1 cellular context compared by ENCODE assay signal in the genomic region with DNA sequence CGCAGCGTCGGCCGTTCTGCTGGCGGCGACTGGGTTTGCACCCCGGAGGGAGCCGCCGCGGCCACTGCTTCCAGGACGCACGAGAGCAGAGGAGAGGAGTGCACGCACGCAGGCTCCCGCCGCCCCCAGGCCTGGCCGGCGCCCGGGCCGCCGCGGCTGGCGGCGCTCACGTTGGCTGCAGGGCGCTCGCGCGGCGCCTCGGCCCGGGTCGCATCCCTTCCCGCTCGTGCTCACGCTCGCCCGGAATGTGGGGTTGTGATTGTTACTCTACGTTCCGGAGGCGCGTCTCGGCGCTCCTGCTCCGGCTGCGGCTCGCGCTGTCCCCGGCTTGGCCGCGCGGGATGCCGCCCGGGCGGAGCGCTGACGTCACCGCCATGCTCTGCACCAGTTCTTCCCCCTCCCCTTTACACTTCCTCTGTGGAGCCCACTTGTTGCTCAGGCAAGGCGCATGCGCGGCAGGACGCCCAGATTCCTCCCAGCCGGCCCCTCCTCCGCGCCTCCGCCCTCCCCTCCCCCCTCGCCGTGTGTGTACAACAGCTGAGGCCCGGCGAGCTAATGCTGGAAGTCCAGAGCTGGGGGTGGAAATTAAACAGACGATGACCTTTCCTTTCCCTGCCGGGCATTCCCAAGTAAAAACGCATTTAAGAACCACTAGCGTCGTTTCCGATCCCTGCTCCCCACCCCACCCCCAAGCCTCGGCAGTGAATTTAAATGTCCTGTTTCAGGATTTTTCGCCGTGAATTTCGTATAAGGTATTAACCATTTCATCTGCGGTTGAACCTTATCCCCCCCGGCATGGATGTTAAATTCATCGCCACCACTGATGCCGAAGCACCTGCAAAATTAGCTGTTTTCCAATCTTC.
TF ChIP-seq lines count a peak whose summit lies in the region.

IRF2BPL (minus strand) TSS at position 325 of the 863 bp plus-strand sequence. CDS start 916 bp downstream, outside the sequence.

TF ChIP-seq in HepG2, 621 proteins besides CTCF, POLR2A, EP300 and RAD21 (continued from another document and continues in another):
- TF ChIP-seq CEBPZ (IDR thresholded peaks at IDR 0.05; ENCODE audit: low read length) (no peak), ZBTB38 (CRISPR knock-in tag; IDR thresholded peaks at IDR 0.05) (0 out of 2 replicates have a peak, but pooled peaks have one; percentile 37), SRSF4 (IDR thresholded peaks at IDR 0.05; ENCODE audit: low read depth, low read length, poor library complexity, severe bottlenecking) (no peak), ZBTB34 (CRISPR knock-in tag; IDR thresholded peaks at IDR 0.05) (no peak), MAFK (conservative IDR thresholded peaks at IDR 0.05 in 1 of 2, IDR thresholded peaks at IDR 0.05 in 1 of 2; ENCODE audit: low read length in 2 of 2) (no peak), ZFP91 (CRISPR knock-in tag; IDR thresholded peaks at IDR 0.05; ENCODE audit: borderline replicate concordance) (peak; percentile 51), AGO2 (optimal IDR thresholded peaks at IDR 0.05; ENCODE audit: low read depth, low read length) (peak; percentile 73), ZNF616 (CRISPR knock-in tag; IDR thresholded peaks at IDR 0.05; ENCODE audit: low read depth) (no peak), ZNF367 (CRISPR knock-in tag; IDR thresholded peaks at IDR 0.05; ENCODE audit: borderline replicate concordance) (peak; percentile 30; the same call in 1 of the 2 replicates), CEBPB (IDR thresholded peaks at IDR 0.05; ENCODE audit: borderline replicate concordance, low read depth, low read length) (no peak), RBM22 (optimal IDR thresholded peaks at IDR 0.05; ENCODE audit: low read length) (no peak), HCFC1 (IDR thresholded peaks at IDR 0.05; ENCODE audit: low read depth, low read length) (no peak), ZNF263 (CRISPR knock-in tag; IDR thresholded peaks at IDR 0.05) (peak; percentile 68; the same call in 1 of the 2 replicates), ZNF773 (CRISPR knock-in tag; IDR thresholded peaks at IDR 0.05; ENCODE audit: borderline replicate concordance) (no peak), U2AF2 (IDR thresholded peaks at IDR 0.05; ENCODE audit: low read depth, low read length) (no peak), ZFYVE20 (CRISPR knock-in tag; IDR thresholded peaks at IDR 0.05; ENCODE audit: borderline replicate concordance, low read depth) (no peak), KAT7 (CRISPR knock-in tag; IDR thresholded peaks at IDR 0.05; ENCODE audit: borderline replicate concordance) (peak; percentile 34; the same call in 1 of the 2 replicates), SP140L (CRISPR knock-in tag; IDR thresholded peaks at IDR 0.05; ENCODE audit: borderline replicate concordance) (no peak), CHCHD3 (CRISPR knock-in tag; IDR thresholded peaks at IDR 0.05) (0 out of 2 replicates have a peak, but pooled peaks have one; percentile 30), FUBP1 (CRISPR knock-in tag; IDR thresholded peaks at IDR 0.05; ENCODE audit: borderline replicate concordance) (no peak), MZF1 (CRISPR knock-in tag; IDR thresholded peaks at IDR 0.05; ENCODE audit: borderline replicate concordance) (no peak), ZSCAN20 (CRISPR knock-in tag; IDR thresholded peaks at IDR 0.05; ENCODE audit: borderline replicate concordance) (0 out of 2 replicates have a peak, but pooled peaks have one; percentile 43), ZNF639 (CRISPR knock-in tag; conservative IDR thresholded peaks at IDR 0.05) (no peak; the same call in 1 of the 2 replicates), DR1 (CRISPR knock-in tag; IDR thresholded peaks at IDR 0.05) (peak; percentile 33; the same call in 1 of the 2 replicates), GABPA (IDR thresholded peaks at IDR 0.05; ENCODE audit: low read depth, low read length) (peak; percentile 24; the same call in 1 of the 2 replicates), GABPA (CRISPR knock-in tag; IDR thresholded peaks at IDR 0.05; ENCODE audit: low read depth) (peak; percentile 53), GMEB2 (CRISPR knock-in tag; IDR thresholded peaks at IDR 0.05; ENCODE audit: low read depth) (no peak), ZGPAT (CRISPR knock-in tag; IDR thresholded peaks at IDR 0.05) (peak; percentile 77; the same call in 1 of the 2 replicates), HNRNPH1 (optimal IDR thresholded peaks at IDR 0.05; ENCODE audit: low read depth, low read length) (no peak), ZFP36L2 (CRISPR knock-in tag; IDR thresholded peaks at IDR 0.05) (no peak)
- TF ChIP-seq, protein P1, sequence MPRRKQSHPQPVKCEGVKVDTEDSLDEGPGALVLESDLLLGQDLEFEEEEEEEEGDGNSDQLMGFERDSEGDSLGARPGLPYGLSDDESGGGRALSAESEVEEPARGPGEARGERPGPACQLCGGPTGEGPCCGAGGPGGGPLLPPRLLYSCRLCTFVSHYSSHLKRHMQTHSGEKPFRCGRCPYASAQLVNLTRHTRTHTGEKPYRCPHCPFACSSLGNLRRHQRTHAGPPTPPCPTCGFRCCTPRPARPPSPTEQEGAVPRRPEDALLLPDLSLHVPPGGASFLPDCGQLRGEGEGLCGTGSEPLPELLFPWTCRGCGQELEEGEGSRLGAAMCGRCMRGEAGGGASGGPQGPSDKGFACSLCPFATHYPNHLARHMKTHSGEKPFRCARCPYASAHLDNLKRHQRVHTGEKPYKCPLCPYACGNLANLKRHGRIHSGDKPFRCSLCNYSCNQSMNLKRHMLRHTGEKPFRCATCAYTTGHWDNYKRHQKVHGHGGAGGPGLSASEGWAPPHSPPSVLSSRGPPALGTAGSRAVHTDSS (CRISPR knock-in tag; conservative IDR thresholded peaks at IDR 0.05) = no peak
- TF ChIP-seq, protein P2, sequence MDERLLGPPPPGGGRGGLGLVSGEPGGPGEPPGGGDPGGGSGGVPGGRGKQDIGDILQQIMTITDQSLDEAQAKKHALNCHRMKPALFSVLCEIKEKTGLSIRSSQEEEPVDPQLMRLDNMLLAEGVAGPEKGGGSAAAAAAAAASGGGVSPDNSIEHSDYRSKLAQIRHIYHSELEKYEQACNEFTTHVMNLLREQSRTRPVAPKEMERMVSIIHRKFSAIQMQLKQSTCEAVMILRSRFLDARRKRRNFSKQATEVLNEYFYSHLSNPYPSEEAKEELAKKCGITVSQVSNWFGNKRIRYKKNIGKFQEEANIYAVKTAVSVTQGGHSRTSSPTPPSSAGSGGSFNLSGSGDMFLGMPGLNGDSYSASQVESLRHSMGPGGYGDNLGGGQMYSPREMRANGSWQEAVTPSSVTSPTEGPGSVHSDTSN (CRISPR knock-in tag; IDR thresholded peaks at IDR 0.05) = no peak
